8 cellular contexts compared by ENCODE assay signal in the genomic region with DNA sequence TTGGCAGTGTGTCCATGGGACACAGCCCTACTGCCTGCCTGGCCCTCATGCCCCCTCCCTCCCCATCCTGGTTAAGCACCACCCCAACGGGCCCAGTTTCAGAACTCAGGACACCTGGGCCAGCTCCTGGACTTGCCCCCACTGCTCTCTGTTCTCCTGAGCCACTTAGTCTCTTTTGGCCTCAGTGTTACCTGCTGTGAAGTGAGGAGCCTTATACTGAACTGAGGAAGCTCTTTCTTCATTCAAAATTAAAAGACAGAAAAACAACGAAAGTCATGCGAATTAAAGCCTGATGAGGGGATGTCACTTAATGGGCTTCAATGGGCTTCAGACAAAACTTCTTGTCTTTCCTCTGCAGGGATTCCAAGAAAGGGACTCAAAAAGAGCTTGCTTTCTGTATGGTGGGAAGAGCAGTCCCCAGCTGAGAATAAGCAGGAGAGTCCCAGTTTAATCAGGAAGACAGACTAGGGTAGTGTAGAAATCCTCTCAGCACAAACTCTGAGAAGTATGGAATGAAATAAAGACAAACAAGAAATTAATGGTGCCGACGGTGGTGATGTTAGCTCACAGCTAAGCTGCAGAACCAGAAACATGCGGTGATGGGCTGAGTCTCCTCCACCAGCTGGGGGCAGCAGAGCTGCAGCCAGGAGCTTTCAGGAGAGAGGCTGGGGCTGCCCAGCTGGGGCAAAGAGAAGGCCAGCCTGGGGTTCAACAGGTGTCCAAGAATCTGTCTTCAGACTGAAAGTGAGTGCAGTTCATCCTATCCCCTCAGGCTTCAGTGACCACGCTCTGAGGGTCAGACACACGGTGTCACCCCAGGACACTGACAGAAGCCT.
A peak's percentile ranks its signal among the peaks of the same experiment; 100 is the strongest.
DNase-seq lines count a peak whose midpoint lies in the region; ATAC-seq lines count a peak whose summit lies in the region.

No MANE protein-coding gene starts in this region.

- no peak for ATAC-seq in GM21529 (IDR thresholded peaks at IDR 0.05; ENCODE audit: unreplicated experiment)

- DNase-seq in SKM-1 (lab: John Stamatoyannopoulos, UW; ENCODE audit: unreplicated experiment): peak; percentile 38
- no peak for DNase-seq in SKM-1 treated with dmso at 0.1 percent for 144 hours (lab: John Stamatoyannopoulos, UW; ENCODE audit: unreplicated experiment)
- peak; percentile 37 for DNase-seq in HuH-7 (ENCODE audit: low spot score)
- peak; percentile 70 for DNase-seq in activated CD8-positive, alpha-beta memory T cell treated with anti-CD3 and anti-CD28 coated beads, Interleukin-2, amount 50 U/mL, for 48 hours
- DNase-seq in globus pallidus (ENCODE audit: low spot score): peak; percentile 12
- DNase-seq in stimulated activated CD4-positive, alpha-beta T cell treated with anti-CD3 and anti-CD28 coated beads, Interleukin-15, amount 100 ng/mL, for 24 hours: peak; percentile 57
- no peak for DNase-seq in NCI-H2081 treated with DMSO at 0.1 percent for 48 hours (lab: John Stamatoyannopoulos, UW)

Comparison
In these comparisons a context has a peak if more than half of its experiments do, and no peak if none do; other contexts are left out.
1. DNase-seq: peak in SKM-1 (single experiment), HuH-7 (single experiment), activated CD8-positive, alpha-beta memory T cell treated with anti-CD3 and anti-CD28 coated beads, Interleukin-2, amount 50 U/mL, for 48 hours (single experiment), globus pallidus (single experiment) and stimulated activated CD4-positive, alpha-beta T cell treated with anti-CD3 and anti-CD28 coated beads, Interleukin-15, amount 100 ng/mL, for 24 hours (single experiment); none in SKM-1 treated with dmso at 0.1 percent for 144 hours (single experiment) and NCI-H2081 treated with DMSO at 0.1 percent for 48 hours (single experiment).